Comparison of ENCODE assay signal across 1 cellular context in genomic region chr1:109532365-109533136, GRCh38.
A peak's percentile ranks its signal among the peaks of the same experiment; 100 is the strongest.
TF ChIP-seq lines count a peak whose summit lies in the region.

No MANE protein-coding gene starts in this region.

TF ChIP-seq in HepG2, 621 proteins besides CTCF, POLR2A, EP300 and RAD21 (continues in another document):
- TF ChIP-seq ZNF275 (CRISPR knock-in tag; IDR thresholded peaks at IDR 0.05; ENCODE audit: borderline replicate concordance) (no peak), AKAP8 (CRISPR knock-in tag; IDR thresholded peaks at IDR 0.05) (no peak), KDM5B (CRISPR knock-in tag; IDR thresholded peaks at IDR 0.05; ENCODE audit: borderline replicate concordance) (0 out of 2 replicates have a peak, but pooled peaks have one; percentile 32), ZNF333 (CRISPR knock-in tag; IDR thresholded peaks at IDR 0.05; ENCODE audit: borderline replicate concordance) (no peak), PLRG1 (conservative IDR thresholded peaks at IDR 0.05) (no peak), ZNF260 (CRISPR knock-in tag; IDR thresholded peaks at IDR 0.05; ENCODE audit: borderline replicate concordance, low read depth) (no peak), IKZF5 (CRISPR knock-in tag; IDR thresholded peaks at IDR 0.05) (0 out of 2 replicates have a peak, but pooled peaks have one; percentile 12), IKZF4 (CRISPR knock-in tag; IDR thresholded peaks at IDR 0.05; ENCODE audit: borderline replicate concordance, low read depth, not compliant biosample characterization) (peak; percentile 65), ZNF12 (CRISPR knock-in tag; IDR thresholded peaks at IDR 0.05) (no peak), ATF6 (CRISPR knock-in tag; conservative IDR thresholded peaks at IDR 0.05) (no peak), GMEB2 (CRISPR knock-in tag; IDR thresholded peaks at IDR 0.05; ENCODE audit: low read depth) (no peak), RBAK (CRISPR knock-in tag; IDR thresholded peaks at IDR 0.05) (no peak), ZNF180 (CRISPR knock-in tag; IDR thresholded peaks at IDR 0.05; ENCODE audit: borderline replicate concordance, low read depth) (no peak), PRPF4 (IDR thresholded peaks at IDR 0.05; ENCODE audit: low read depth, low read length, poor library complexity, severe bottlenecking) (no peak), ZFX (CRISPR knock-in tag; IDR thresholded peaks at IDR 0.05; ENCODE audit: low read depth) (0 out of 2 replicates have a peak, but pooled peaks have one; percentile 40), ZFP91 (CRISPR knock-in tag; IDR thresholded peaks at IDR 0.05; ENCODE audit: borderline replicate concordance) (peak; percentile 49; the same call in 1 of the 2 replicates), TEAD2 (CRISPR knock-in tag; IDR thresholded peaks at IDR 0.05) (no peak), SIN3A (IDR thresholded peaks at IDR 0.05; ENCODE audit: borderline replicate concordance, low read depth, low read length) (peak; percentile 49; the same call in 1 of the 2 replicates), MEIS1 (CRISPR knock-in tag; IDR thresholded peaks at IDR 0.05; ENCODE audit: borderline replicate concordance) (peak; percentile 87; the same call in 1 of the 2 replicates), SP1 (IDR thresholded peaks at IDR 0.05) (no peak), SP1 (CRISPR knock-in tag; IDR thresholded peaks at IDR 0.05) (no peak), STAT6 (CRISPR knock-in tag; IDR thresholded peaks at IDR 0.05; ENCODE audit: borderline replicate concordance) (peak; percentile 26; the same call in 1 of the 2 replicates), HNRNPUL1 (IDR thresholded peaks at IDR 0.05; ENCODE audit: low read depth, low read length) (no peak), ZNF597 (CRISPR knock-in tag; IDR thresholded peaks at IDR 0.05) (no peak), ZNF280D (CRISPR knock-in tag; IDR thresholded peaks at IDR 0.05) (no peak), ZBTB2 (CRISPR knock-in tag; IDR thresholded peaks at IDR 0.05; ENCODE audit: low read depth) (no peak), YY1 (IDR thresholded peaks at IDR 0.05; ENCODE audit: insufficient read depth, insufficient replicate concordance, low read depth, low read length) (peak; percentile 44), ZNF784 (CRISPR knock-in tag; IDR thresholded peaks at IDR 0.05; ENCODE audit: borderline replicate concordance) (0 out of 2 replicates have a peak, but pooled peaks have one; percentile 48), HNRNPL (IDR thresholded peaks at IDR 0.05; ENCODE audit: low read depth, low read length) (0 out of 2 replicates have a peak, but pooled peaks have one; percentile 44), JUN (CRISPR knock-in tag; IDR thresholded peaks at IDR 0.05) (no peak), PAWR (CRISPR knock-in tag; IDR thresholded peaks at IDR 0.05; ENCODE audit: borderline replicate concordance) (no peak), ZNF674 (CRISPR knock-in tag; IDR thresholded peaks at IDR 0.05; ENCODE audit: low read depth) (no peak), KAT2B (IDR thresholded peaks at IDR 0.05; ENCODE audit: borderline replicate concordance, low read depth, low read length) (no peak), RFXAP (CRISPR knock-in tag; IDR thresholded peaks at IDR 0.05; ENCODE audit: borderline replicate concordance) (no peak; the same call in 1 of the 2 replicates), SSRP1 (CRISPR knock-in tag; IDR thresholded peaks at IDR 0.05) (no peak), ATF7 (IDR thresholded peaks at IDR 0.05) (no peak), ATF7 (CRISPR knock-in tag; IDR thresholded peaks at IDR 0.05) (no peak), ELF4 (CRISPR knock-in tag; IDR thresholded peaks at IDR 0.05; ENCODE audit: borderline replicate concordance) (peak; percentile 25; the same call in 1 of the 2 replicates), GTF3A (CRISPR knock-in tag; conservative IDR thresholded peaks at IDR 0.05) (0 out of 2 replicates have a peak, but pooled peaks have one; percentile 43), HNRNPK (IDR thresholded peaks at IDR 0.05; ENCODE audit: low read depth, low read length, poor library complexity, severe bottlenecking) (no peak)
